Comparison of ENCODE assay signal across 25 cellular contexts in genomic region chr3:196072313-196072712, GRCh38. TPM values are rescaled to one million over a fixed set of nuclear protein-coding genes. Genes with fewer than 3 reads are reported as not detected.
A peak's percentile ranks its signal among the peaks of the same experiment; 100 is the strongest.
DNase-seq lines count a peak whose midpoint lies in the region; ATAC-seq, FAIRE-seq and TF ChIP-seq lines count a peak whose summit lies in the region.
"Had no signal": no experiment of that assay in that cellular context is flagged by ENCODE, and none has a peak within 500 bp of the region (broad histone marks: within the 10 kb centered on the region; RNA-seq: fewer than 3 reads in every experiment).

No MANE protein-coding gene starts in this region.

- peaks cover 100% of the 10 kb centered on the region for H3K79me2 ChIP-seq in Loucy (ENCODE audit: insufficient read depth, low read length)
- peaks cover 69% of the 10 kb centered on the region for H3K79me2 ChIP-seq in GM12878 (ENCODE audit: control insufficient read depth, insufficient read depth, low read length)

- ATAC-seq in activated CD8-positive, alpha-beta T cell treated with anti-CD3 and anti-CD28 coated beads for 36 hours = no peak
- no peak for ATAC-seq in activated CD8-positive, alpha-beta T cell treated with anti-CD3 and anti-CD28 coated beads, Interleukin-2, amount 10 ng/mL, durations not matched to agents 7 days and 5 days
- ATAC-seq in GM12878 = no peak
- no peak for ATAC-seq in Right ventricle myocardium superior (ENCODE audit: poor library complexity)

- H3K4me1 ChIP-seq in Loucy (ENCODE audit: insufficient read depth, low read length, poor library complexity, severe bottlenecking) (peaks cover 72% of the 10 kb centered on the region), GM12878 (ENCODE audit: control insufficient read depth, insufficient read depth, low read length) (peaks cover 14% of the 10 kb centered on the region; the same call in 1 of the 2 replicates)
- H3K4me1 ChIP-seq: Peyer's patch had no signal

- H3K4me1 Mint-ChIP-seq in activated CD8-positive, alpha-beta T cell treated with anti-CD3 and anti-CD28 coated beads for 36 hours (ENCODE audit: low read depth) = peaks cover 20% of the 10 kb centered on the region
- H3K4me1 Mint-ChIP-seq in activated CD8-positive, alpha-beta T cell treated with anti-CD3 and anti-CD28 coated beads, Interleukin-2, amount 10 ng/mL, durations not matched to agents 7 days and 5 days (ENCODE audit: low read depth) = peaks cover 26% of the 10 kb centered on the region

- RAD21 ChIA-PET in GM12878 (lab: Charles Lee; ENCODE audit: unreplicated experiment) = interaction anchor here (0.5 to 8.1 kb wide), 16 partner anchors 13 to 444 kb away, joined by 3 to 113 read pairs (median 14); no protein-coding TSS in a partner anchor

- no peak overlapping the region for H3K4me3 Mint-ChIP-seq in activated CD8-positive, alpha-beta T cell treated with anti-CD3 and anti-CD28 coated beads for 36 hours
- H3K4me3 Mint-ChIP-seq in activated CD8-positive, alpha-beta T cell treated with anti-CD3 and anti-CD28 coated beads, Interleukin-2, amount 10 ng/mL, durations not matched to agents 7 days and 5 days = no peak overlapping the region
- H3K4me3 Mint-ChIP-seq: B cell; CD8-positive, alpha-beta memory T cell had no signal

- no peak for TF ChIP-seq RAD21 in GM12878 (IDR thresholded peaks at IDR 0.05; ENCODE audit: insufficient read depth, low read depth, low read length)

- no peak for TF ChIP-seq EP300 in GM12878 (IDR thresholded peaks at IDR 0.05; ENCODE audit: borderline replicate concordance in 1 of 2, control insufficient read depth in 1 of 2, low read depth in 2 of 2, low read length in 2 of 2)

- H3K4me3 ChIP-seq in Loucy (ENCODE audit: low read length, poor library complexity, severe bottlenecking) = peak overlapping the region; percentile 99
- H3K4me3 ChIP-seq in GM12878 = no peak overlapping the region
- H3K4me3 ChIP-seq: Peyer's patch, SK-N-MC had no signal

- H3K4me2 ChIP-seq in Loucy (ENCODE audit: low read depth, low read length, poor library complexity, severe bottlenecking) = peak overlapping the region; percentile 89
- peak overlapping the region; percentile 30 for H3K4me2 ChIP-seq in GM12878 (ENCODE audit: control insufficient read depth, insufficient read depth)

- H3K27ac Mint-ChIP-seq in activated CD8-positive, alpha-beta T cell treated with anti-CD3 and anti-CD28 coated beads for 36 hours = peak overlapping the region; percentile 1
- no peak overlapping the region for H3K27ac Mint-ChIP-seq in activated CD8-positive, alpha-beta T cell treated with anti-CD3 and anti-CD28 coated beads, Interleukin-2, amount 10 ng/mL, durations not matched to agents 7 days and 5 days
- H3K27ac Mint-ChIP-seq: B cell had no signal

- peaks cover 99% of the 10 kb centered on the region for H3K36me3 ChIP-seq in Loucy (ENCODE audit: insufficient read depth, low read length)
- peaks cover 15 to 56% of the 10 kb centered on the region in 2 experiments for H3K36me3 ChIP-seq in GM12878 (ENCODE audit: control insufficient read depth in 2 of 2, insufficient read depth in 2 of 2, low read length in 1 of 2)

- in situ Hi-C loops in GM12878 (cut with MboI) = no loop called here

- peaks cover 64% of the 10 kb centered on the region for H3K36me3 Mint-ChIP-seq in activated CD8-positive, alpha-beta T cell treated with anti-CD3 and anti-CD28 coated beads for 36 hours (ENCODE audit: low read depth)
- H3K36me3 Mint-ChIP-seq in activated CD8-positive, alpha-beta T cell treated with anti-CD3 and anti-CD28 coated beads, Interleukin-2, amount 10 ng/mL, durations not matched to agents 7 days and 5 days (ENCODE audit: low read depth) = peaks cover 67% of the 10 kb centered on the region

- no peaks in the 10 kb centered on the region for H3K9me3 Mint-ChIP-seq in activated CD8-positive, alpha-beta T cell treated with anti-CD3 and anti-CD28 coated beads for 36 hours
- H3K9me3 Mint-ChIP-seq in activated CD8-positive, alpha-beta T cell treated with anti-CD3 and anti-CD28 coated beads, Interleukin-2, amount 10 ng/mL, durations not matched to agents 7 days and 5 days (ENCODE audit: insufficient read depth) = no peaks in the 10 kb centered on the region
- H3K9me3 Mint-ChIP-seq: CD8-positive, alpha-beta memory T cell had no signal

- CTCF ChIA-PET in activated CD8-positive, alpha-beta T cell treated with anti-CD3 and anti-CD28 coated beads for 36 hours (lab: Charles Lee) = interaction anchor here (0.7 to 13.6 kb wide), 16 partner anchors 9 to 286 kb away, joined by 3 to 296 read pairs (median 8); no protein-coding TSS in a partner anchor
- CTCF ChIA-PET in activated CD8-positive, alpha-beta T cell treated with anti-CD3 and anti-CD28 coated beads, Interleukin-2, amount 10 ng/mL, durations not matched to agents 7 days and 5 days (lab: Charles Lee) = interaction anchor here (0.7 to 7.6 kb wide), 14 partner anchors 8 to 450 kb away, joined by 3 to 154 read pairs (median 8); no protein-coding TSS in a partner anchor
- CTCF ChIA-PET in GM12878 (lab: Yijun Ruan, JAX) = interaction anchor here (1.0 to 8.5 kb wide), 25 partner anchors 8 to 157 kb away, joined by 3 to 157 read pairs (median 14); no protein-coding TSS in a partner anchor

- TF ChIP-seq CTCF in activated CD8-positive, alpha-beta T cell treated with anti-CD3 and anti-CD28 coated beads for 36 hours (IDR thresholded peaks at IDR 0.05) = no peak
- TF ChIP-seq CTCF in Loucy (conservative IDR thresholded peaks at IDR 0.05; ENCODE audit: low read length) (no peak), GM12878 (IDR thresholded peaks at IDR 0.05 in 2 of 3, conservative IDR thresholded peaks at IDR 0.05 in 1 of 3; ENCODE audit: control insufficient read depth in 2 of 3, extremely low read depth in 1 of 3, insufficient read depth in 1 of 3, low read depth in 3 of 3, low read length in 3 of 3) (no peak), D721Med (IDR thresholded peaks at IDR 0.05; ENCODE audit: insufficient read depth, missing control alignments) (no peak)

- intact Hi-C loops in activated CD8-positive, alpha-beta T cell treated with anti-CD3 and anti-CD28 coated beads for 36 hours (cut with micrococcal nuclease) = loop anchor here (2.0 kb wide), 1 partner anchor 124 kb away; no protein-coding TSS in a partner anchor
- intact Hi-C loops in GM12878 (cut with micrococcal nuclease; ENCODE audit: unreplicated experiment) (loop anchor here (2.0 to 5.0 kb wide), 2 partner anchors 50 to 110 kb away; no protein-coding TSS in a partner anchor), Right ventricle myocardium superior (cut with DNase I) (loop anchor here (2.0 kb wide), 1 partner anchor 124 kb away; no protein-coding TSS in a partner anchor)

- H3K9me3 ChIP-seq in Loucy (ENCODE audit: insufficient read depth, low read depth, low read length) (no peaks in the 10 kb centered on the region), GM12878 (replicated peaks; ENCODE audit: control insufficient read depth, insufficient read depth, low read length) (no peaks in the 10 kb centered on the region; the same call in 2 of the 3 replicates)
- H3K9me3 ChIP-seq: Peyer's patch had no signal

- FAIRE-seq in GM12891 (lab: Jason Lieb, UNC) (peak; percentile 20), GM12878 (lab: Jason Lieb, UNC) (no peak), D721Med (lab: Jason Lieb, UNC) (no peak)
- FAIRE-seq: GM19239, H1 had no signal

- H4K20me1 ChIP-seq in Loucy (ENCODE audit: insufficient read depth, low read length, poor library complexity, severe bottlenecking) (peaks cover 99% of the 10 kb centered on the region), GM12878 (ENCODE audit: control insufficient read depth, insufficient read depth) (peaks cover 3% of the 10 kb centered on the region; the same call in 1 of the 2 replicates)

- no TSS peak for BruUV-seq in GM12878 (replicated peaks; lab: Mats Ljungman, UMichigan)

- H3K27me3 Mint-ChIP-seq in activated CD8-positive, alpha-beta T cell treated with anti-CD3 and anti-CD28 coated beads for 36 hours = no peaks in the 10 kb centered on the region
- H3K27me3 Mint-ChIP-seq in activated CD8-positive, alpha-beta T cell treated with anti-CD3 and anti-CD28 coated beads, Interleukin-2, amount 10 ng/mL, durations not matched to agents 7 days and 5 days (ENCODE audit: low read depth) = no peaks in the 10 kb centered on the region
- H3K27me3 Mint-ChIP-seq: B cell; CD8-positive, alpha-beta memory T cell had no signal

- no peak for DNase-seq in activated CD8-positive, alpha-beta T cell treated with anti-CD3 and anti-CD28 coated beads for 36 hours
- no peak for DNase-seq in activated CD8-positive, alpha-beta T cell treated with anti-CD3 and anti-CD28 coated beads, Interleukin-2, amount 10 ng/mL, durations not matched to agents 7 days and 5 days
- DNase-seq in GM12891 (ENCODE audit: insufficient read length, low spot score) (no peak), GM12878 (ENCODE audit: low read depth, low spot score) (peak; percentile 41), Right ventricle myocardium superior (no peak), D721Med (ENCODE audit: insufficient read length, low spot score) (no peak), LoVo (ENCODE audit: low spot score) (no peak)
- DNase-seq: CD8-positive, alpha-beta memory T cell; DND-41; KG1; NCI-H1092; NCI-H1417 treated with DMSO at 0.1 percent for 48 hours; NCI-H1694 treated with DMSO at 0.1 percent for 48 hours; NCI-H2081; NCI-H2227 treated with DMSO at 0.1 percent for 48 hours; NCI-H526 treated with DMSO at 0.1 percent for 48 hours; Peyer's patch; SIG-M5 had no signal

- 0% methylated on average over 1 of the region's 1 CpG for WGBS in GM12878 (ENCODE audit: insufficient coverage, insufficient replicate concordance, low lambda C conversion rate, missing lambda C conversion rate)

- SMC1A ChIA-PET in GM12878 (lab: Charles Lee; ENCODE audit: uncharacterized antibody, unreplicated experiment) = interaction anchor here (0.7 to 12.5 kb wide), 24 partner anchors 8 to 445 kb away, joined by 3 to 155 read pairs (median 8); no protein-coding TSS in a partner anchor

- TF ChIP-seq POLR2A in GM12891 (IDR thresholded peaks at IDR 0.05; ENCODE audit: low read depth, low read length) = no peak
- no peak for TF ChIP-seq POLR2A in GM12878 (IDR thresholded peaks at IDR 0.05; ENCODE audit: low read depth, low read length)

- H3K9me2 ChIP-seq in Loucy (replicated peaks; ENCODE audit: low read depth, low read length) = no peaks in the 10 kb centered on the region

- no peak overlapping the region for H2AFZ ChIP-seq in Loucy (ENCODE audit: low read length)
- no peak overlapping the region for H2AFZ ChIP-seq in GM12878 (ENCODE audit: control insufficient read depth, low read depth, low read length)

- H3K27me3 ChIP-seq in Loucy (ENCODE audit: insufficient read depth, low read length, poor library complexity, severe bottlenecking) (peaks cover 7% of the 10 kb centered on the region), GM12878 (replicated peaks in 1 of 2; ENCODE audit: control insufficient read depth in 2 of 2, insufficient read depth in 2 of 2, low read length in 1 of 2) (no peaks in the 10 kb centered on the region)
- H3K27me3 ChIP-seq: Peyer's patch had no signal

- peak overlapping the region; percentile 58 for H3K9ac ChIP-seq in Loucy (ENCODE audit: low read depth, low read length, poor library complexity, severe bottlenecking)
- H3K9ac ChIP-seq in GM12878 (ENCODE audit: control insufficient read depth, insufficient read depth, low read length) = no peak overlapping the region

- H3F3A ChIP-seq in Loucy (ENCODE audit: low read depth) = peaks cover 36% of the 10 kb centered on the region

- POLR2A ChIA-PET in activated CD8-positive, alpha-beta T cell treated with anti-CD3 and anti-CD28 coated beads for 36 hours (lab: Charles Lee) = interaction anchor here (1.1 to 1.3 kb wide), 4 partner anchors 9 to 120 kb away, joined by 3 read pairs; no protein-coding TSS in a partner anchor
- POLR2A ChIA-PET in activated CD8-positive, alpha-beta T cell treated with anti-CD3 and anti-CD28 coated beads, Interleukin-2, amount 10 ng/mL, durations not matched to agents 7 days and 5 days (lab: Charles Lee) = interaction anchor here (1.4 to 3.1 kb wide), 3 partner anchors 108 to 124 kb away, joined by 5 to 9 read pairs (median 8); no protein-coding TSS in a partner anchor
- POLR2A ChIA-PET in GM12878 (lab: Charles Lee) = interaction anchor here (0.9 to 3.9 kb wide), 11 partner anchors 9 to 124 kb away, joined by 3 to 34 read pairs (median 10); no protein-coding TSS in a partner anchor

- no peak overlapping the region for H3K27ac ChIP-seq in GM12878 (ENCODE audit: control insufficient read depth, insufficient read depth)
- H3K27ac ChIP-seq: 22Rv1, C4-2B, Peyer's patch, SK-N-MC had no signal

RNA-seq across cellular contexts. Expression of gene TFRC, which starts 9.6 kb away (rescaled TPM):
- 100 to 1,000 TPM; 521 to 524 TPM for total RNA-seq in activated CD8-positive, alpha-beta T cell treated with anti-CD3 and anti-CD28 coated beads for 36 hours
- total RNA-seq in activated CD8-positive, alpha-beta T cell treated with anti-CD3 and anti-CD28 coated beads, Interleukin-2, amount 10 ng/mL, durations not matched to agents 7 days and 5 days = 100 to 1,000 TPM; 282 to 298 TPM
- 184 TPM for polyA plus RNA-seq in GM12891 (2012; ENCODE audit: low read depth, missing spikeins)
- total RNA-seq in GM12878 (2013; cell fraction: nucleolus; rRNA removed) = 1,474 and 1,543 TPM in 2 replicates
- total RNA-seq in GM12878 (2014; rRNA removed) = 325 and 365 TPM in 2 replicates
- 306 and 308 TPM in 2 replicates for total RNA-seq in GM12878 (2014; rRNA removed; fragmentation: Illumina TruSeq; extraction: Trizol)
- total RNA-seq in GM12878 (2021) = 356 and 373 TPM in 2 replicates
- 147 TPM for polyA plus RNA-seq in GM12878 (2011; ENCODE audit: low read depth)
- 368 and 477 TPM in 2 replicates for polyA plus RNA-seq in GM12878 (2011; rRNA removed)
- 111 and 144 TPM in 2 replicates for polyA plus RNA-seq in GM12878 (2011; cell fraction: cytosol; rRNA removed)
- polyA plus RNA-seq in GM12878 (2011; cell fraction: nucleus; rRNA removed) = 375 and 515 TPM in 2 replicates
- 227 and 250 TPM in 2 replicates for polyA plus RNA-seq in GM12878 (2012)
- polyA plus RNA-seq in GM12878 (2014; fragmentation: Illumina TruSeq; extraction: Trizol) = 218 and 272 TPM in 2 replicates
- 100 to 1,000 TPM; 123 to 132 TPM for polyA plus RNA-seq in GM12878 (2014; fragmentation: Nextera tagmentation; extraction: Ambion mirVana)
- polyA plus RNA-seq in GM12878 (2014; rRNA removed) = 152 and 164 TPM in 2 replicates
- 100 to 1,000 TPM; 468 to 526 TPM for polyA plus RNA-seq in GM12878 (2016; fragmentation: Nextera tagmentation; extraction: Ambion mirVana)
- 462 and 911 TPM in 2 replicates for polyA minus RNA-seq in GM12878 (2011; rRNA and poly(A)+ RNA removed)
- polyA minus RNA-seq in GM12878 (2011; cell fraction: cytosol; rRNA and poly(A)+ RNA removed) = 210 and 215 TPM in 2 replicates
- 318 and 391 TPM in 2 replicates for polyA minus RNA-seq in GM12878 (2011; cell fraction: nucleus; rRNA and poly(A)+ RNA removed)
- 56.4 TPM for total RNA-seq in Right ventricle myocardium superior
